ENCODE assay signal across 8 cellular contexts in the genomic region with DNA sequence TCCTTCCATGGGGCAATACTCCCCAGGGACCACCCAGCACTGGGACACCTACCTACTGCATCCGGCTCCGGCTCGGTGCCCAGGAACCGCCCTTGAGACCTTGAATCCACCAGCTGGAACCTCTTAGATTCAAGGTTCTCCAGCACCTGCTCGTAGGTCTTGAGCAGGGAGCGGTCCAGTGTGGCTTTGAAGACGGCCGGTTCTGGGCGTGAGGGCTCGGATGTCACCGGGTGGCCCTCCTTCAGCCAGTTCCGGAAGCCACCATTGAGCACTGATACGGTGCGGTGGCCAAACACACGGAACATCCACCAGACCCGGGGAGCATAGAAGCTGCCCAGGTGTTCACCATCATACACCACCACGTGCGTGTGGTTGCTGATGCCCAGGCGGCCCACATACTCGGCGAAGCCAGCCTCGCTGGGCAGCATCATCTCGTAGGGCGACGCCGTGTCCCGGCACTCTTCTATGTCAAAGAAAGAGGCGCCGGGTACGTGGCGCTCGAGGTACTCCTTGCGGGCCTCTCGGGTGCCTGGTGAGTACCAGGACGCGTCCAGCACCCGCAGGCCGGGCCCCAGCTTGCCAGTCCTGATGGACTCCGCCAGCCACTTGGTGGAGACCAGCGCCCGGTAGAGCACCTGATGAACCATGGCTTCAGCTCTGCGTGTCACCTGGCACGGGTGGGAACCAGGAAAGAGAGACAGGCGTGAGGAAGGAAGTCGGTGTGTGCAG. TPM values are rescaled to one million over a fixed set of nuclear protein-coding genes. Genes with fewer than 3 reads are reported as not detected.
DNase-seq lines count a peak whose midpoint lies in the region; ATAC-seq and TF ChIP-seq lines count a peak whose summit lies in the region.

No MANE protein-coding gene starts in this region.

- ATAC-seq in natural killer cell treated with Interleukin-12 subunit alpha and Interleukin-12 subunit beta and Interleukin-15 and Interleukin-18, amount 100 ng/mL, for 72 hours = no peak

- H3K4me3 Mint-ChIP-seq in natural killer cell treated with Interleukin-12 subunit alpha and Interleukin-12 subunit beta and Interleukin-15 and Interleukin-18, amount 100 ng/mL, for 72 hours = peak overlapping the region; percentile 83

- peaks cover 12% of the 10 kb centered on the region for H3K4me1 ChIP-seq in OCI-LY3 (ENCODE audit: low read length)

- no peak for DNase-seq in AG10803 (ENCODE audit: low read depth)
- no peak for DNase-seq in epithelial cell of esophagus (ENCODE audit: low read depth)
- DNase-seq in natural killer cell treated with Interleukin-12 subunit alpha and Interleukin-12 subunit beta and Interleukin-15 and Interleukin-18, amount 100 ng/mL, for 72 hours (ENCODE audit: low spot score) = peak; percentile 55
- DNase-seq in KBM-7 = no peak
- DNase-seq in NOMO-1 treated with dmso at 0.1 percent for 144 hours (lab: John Stamatoyannopoulos, UW; ENCODE audit: unreplicated experiment) = no peak
- no peak for DNase-seq in NCI-H2171 (lab: John Stamatoyannopoulos, UW)
- no peak for DNase-seq in GM20000 (ENCODE audit: low spot score)

- H2AFZ ChIP-seq in OCI-LY3 (ENCODE audit: low read depth, low read length) = no peak overlapping the region

- H3K4me3 ChIP-seq in AG10803 (ENCODE audit: low read length) (peak overlapping the region; percentile 73), OCI-LY3 (ENCODE audit: low read length) (peak overlapping the region; percentile 78), epithelial cell of esophagus (ENCODE audit: low read length) (peak overlapping the region; percentile 66)

- no peaks in the 10 kb centered on the region for H3K36me3 ChIP-seq in OCI-LY3 (replicated peaks; ENCODE audit: low read depth, low read length)

- H3K27me3 ChIP-seq in OCI-LY3 (ENCODE audit: low read depth, low read length) = no peaks in the 10 kb centered on the region

- no peak for TF ChIP-seq CTCF in AG10803 (conservative IDR thresholded peaks at IDR 0.05; ENCODE audit: low read length)
- TF ChIP-seq CTCF in OCI-LY3 (IDR thresholded peaks at IDR 0.05; ENCODE audit: low read depth, low read length) = no peak
- no peak for TF ChIP-seq CTCF in epithelial cell of esophagus (IDR thresholded peaks at IDR 0.05; ENCODE audit: insufficient read depth, low read depth, low read length, missing control alignments)
- no peak for TF ChIP-seq CTCF in GM20000 (IDR thresholded peaks at IDR 0.05; ENCODE audit: extremely low read depth, missing control alignments)

- no peaks in the 10 kb centered on the region; the same call in 1 of the 2 replicates for H3K79me2 ChIP-seq in OCI-LY3 (ENCODE audit: low read length)

- no peaks in the 10 kb centered on the region for H3K27me3 Mint-ChIP-seq in natural killer cell treated with Interleukin-12 subunit alpha and Interleukin-12 subunit beta and Interleukin-15 and Interleukin-18, amount 100 ng/mL, for 72 hours

- H3K27ac ChIP-seq in OCI-LY3 (ENCODE audit: low read length) = no peak overlapping the region

- no peaks in the 10 kb centered on the region for H3K9me3 Mint-ChIP-seq in natural killer cell treated with Interleukin-12 subunit alpha and Interleukin-12 subunit beta and Interleukin-15 and Interleukin-18, amount 100 ng/mL, for 72 hours

- no peaks in the 10 kb centered on the region for H3K9me3 ChIP-seq in OCI-LY3 (ENCODE audit: insufficient read depth, low read length)

- in situ Hi-C loops in KBM-7 (cut with MboI; ENCODE audit: low pct_unique_long_range_greater_than_20kb, low sequenced_read_pairs) = no loop called here

- peaks cover 8% of the 10 kb centered on the region in 2 donors for H3K4me1 Mint-ChIP-seq in natural killer cell treated with Interleukin-12 subunit alpha and Interleukin-12 subunit beta and Interleukin-15 and Interleukin-18, amount 100 ng/mL, for 72 hours (ENCODE audit: low read depth in 2 of 2)

- peak overlapping the region; percentile 83 for H3K4me2 ChIP-seq in OCI-LY3 (ENCODE audit: low read length)

- no peaks in the 10 kb centered on the region for H3K36me3 Mint-ChIP-seq in natural killer cell treated with Interleukin-12 subunit alpha and Interleukin-12 subunit beta and Interleukin-15 and Interleukin-18, amount 100 ng/mL, for 72 hours

- peak overlapping the region in 1 of 2 donors; percentile 47 for H3K27ac Mint-ChIP-seq in natural killer cell treated with Interleukin-12 subunit alpha and Interleukin-12 subunit beta and Interleukin-15 and Interleukin-18, amount 100 ng/mL, for 72 hours

- no peak overlapping the region for H3K9ac ChIP-seq in OCI-LY3 (ENCODE audit: low read length)

- no peaks in the 10 kb centered on the region for H4K20me1 ChIP-seq in OCI-LY3 (ENCODE audit: insufficient read depth, low read length)

RNA-seq across cellular contexts. Expression of a gene that starts 1.0 kb away (rescaled TPM):
- total RNA-seq in natural killer cell treated with Interleukin-12 subunit alpha and Interleukin-12 subunit beta and Interleukin-15 and Interleukin-18, amount 100 ng/mL, for 72 hours = 10 to 100 TPM; 12.2 to 17.9 TPM

RNA-seq across cellular contexts. Expression of a gene that starts 1.3 kb away (rescaled TPM):
- 10 to 100 TPM; 27.6 to 51.1 TPM for total RNA-seq in natural killer cell treated with Interleukin-12 subunit alpha and Interleukin-12 subunit beta and Interleukin-15 and Interleukin-18, amount 100 ng/mL, for 72 hours

RNA-seq across cellular contexts. Expression of a gene that starts 33.3 kb away (rescaled TPM):
- 10 to 100 TPM; 30.5 to 43.8 TPM for total RNA-seq in natural killer cell treated with Interleukin-12 subunit alpha and Interleukin-12 subunit beta and Interleukin-15 and Interleukin-18, amount 100 ng/mL, for 72 hours
